Comparison of ENCODE assay signal across 24 cellular contexts in genomic region chr5:14863105-14863504, GRCh38. TPM values are rescaled to one million over a fixed set of nuclear protein-coding genes. Genes with fewer than 3 reads are reported as not detected.
DNase-seq lines count a peak whose midpoint lies in the region; ATAC-seq, FAIRE-seq and TF ChIP-seq lines count a peak whose summit lies in the region.
"Had no signal": no experiment of that assay in that cellular context is flagged by ENCODE, and none has a peak within 500 bp of the region (broad histone marks: within the 10 kb centered on the region; RNA-seq: fewer than 3 reads in every experiment).

No MANE protein-coding gene starts in this region.

- no peak for TF ChIP-seq POLR2A in right lobe of liver (IDR thresholded peaks at IDR 0.05)
- TF ChIP-seq POLR2A in HepG2 (IDR thresholded peaks at IDR 0.05; ENCODE audit: insufficient read depth in 1 of 2, low read depth in 2 of 2, low read length in 2 of 2), result no peak
- TF ChIP-seq POLR2A in uterus (IDR thresholded peaks at IDR 0.05), result no peak

- peaks cover 6% of the 10 kb centered on the region; the same call in 1 of the 2 replicates for H4K20me1 ChIP-seq in HepG2 (ENCODE audit: insufficient read depth, low read length)

- in situ Hi-C loops in HepG2 (cut with HindIII; ENCODE audit: extremely low pct_ligation_motif_present, low pct_unique_long_range_greater_than_20kb), result no loop called here

- DNase-seq in right lobe of liver, result no peak
- no peak for DNase-seq in HepG2 (ENCODE audit: low spot score)
- no peak for DNase-seq in ascending aorta (ENCODE audit: low spot score in 2 of 2)
- no peak for DNase-seq in pancreas
- no peak for DNase-seq in aorta
- no peak for DNase-seq in left lung
- no peak for DNase-seq in uterus
- no peak for DNase-seq in MG63
- DNase-seq: BE2C; CD4-positive, alpha-beta memory T cell; DND-41; GM23248; HCEC 1CT; KG1; NCI-H1105; NCI-H2029 treated with DMSO at 0.1 percent for 48 hours; NCI-H345; NCI-H524; NCI-H774; NK-92 treated with Interleukin-12 subunit alpha and Interleukin-12 subunit beta, amount 100 ng/mL, for 24 hours; SJCRH30 had no signal

- FAIRE-seq in HepG2 (lab: Jason Lieb, UNC) (no peak), pancreas (lab: Jason Lieb, UNC) (no peak)
- FAIRE-seq: A549, GM12878 had no signal

- ATAC-seq in right lobe of liver, result peak; percentile 18 to 77 (median 68)
- ATAC-seq in HepG2, result no peak
- peak in 3 of 4 donors; percentile 44 to 63 (median 61) for ATAC-seq in pancreas
- peak; percentile 30 for ATAC-seq in aorta (ENCODE audit: low FRiP score)
- no peak for ATAC-seq in left lung
- ATAC-seq: A549, GM12878, Panc1 had no signal

- H3K9me3 ChIP-seq in right lobe of liver (no peaks in the 10 kb centered on the region), HepG2 (ENCODE audit: low read length) (no peaks in the 10 kb centered on the region), ascending aorta (no peaks in the 10 kb centered on the region), pancreas (no peaks in the 10 kb centered on the region), aorta (ENCODE audit: control insufficient read depth, low read length) (no peaks in the 10 kb centered on the region), left lung (no peaks in the 10 kb centered on the region), uterus (no peaks in the 10 kb centered on the region), MG63 (no peaks in the 10 kb centered on the region)
- H3K9me3 ChIP-seq: A549, BE2C, SJCRH30 had no signal

- H2AFZ ChIP-seq in HepG2 (ENCODE audit: low read length), result no peak overlapping the region
- H2AFZ ChIP-seq: GM23248 had no signal

- H3K4me3 ChIP-seq in right lobe of liver, result no peak overlapping the region
- H3K4me3 ChIP-seq in HepG2 (replicated peaks in 1 of 3; ENCODE audit: insufficient read depth in 1 of 3, low read depth in 2 of 3, low read length in 3 of 3), result no peak overlapping the region
- H3K4me3 ChIP-seq in ascending aorta, result no peak overlapping the region
- H3K4me3 ChIP-seq in pancreas, result no peak overlapping the region
- no peak overlapping the region for H3K4me3 ChIP-seq in aorta (ENCODE audit: low read length in 2 of 2)
- H3K4me3 ChIP-seq in left lung, result no peak overlapping the region
- H3K4me3 ChIP-seq in uterus, result no peak overlapping the region
- no peak overlapping the region for H3K4me3 ChIP-seq in MG63
- H3K4me3 ChIP-seq: A549, GM12878, GM23248, SJCRH30 had no signal

- no TSS peak for BruUV-seq in HepG2 (replicated peaks; lab: Mats Ljungman, UMichigan)

- CTCF ChIA-PET in HepG2 (lab: Yijun Ruan, JAX; ENCODE audit: low intra/inter-chr PET ratio, low total read pairs), result no interaction called here

- H3K36me3 ChIP-seq in right lobe of liver (no peaks in the 10 kb centered on the region), HepG2 (replicated peaks in 1 of 2; ENCODE audit: control insufficient read depth in 1 of 2, insufficient read depth in 2 of 2, low read length in 2 of 2) (peaks cover 0 to 2% of the 10 kb centered on the region in 2 experiments; a peak in 2 of 5 replicates), ascending aorta (peaks cover 0 to 4% of the 10 kb centered on the region in 2 donors), pancreas (no peaks in the 10 kb centered on the region), aorta (ENCODE audit: control insufficient read depth in 1 of 2, insufficient read depth in 2 of 2, low read length in 1 of 2) (no peaks in the 10 kb centered on the region), left lung (no peaks in the 10 kb centered on the region), uterus (no peaks in the 10 kb centered on the region), MG63 (no peaks in the 10 kb centered on the region)
- H3K36me3 ChIP-seq: BE2C, SJCRH30 had no signal

- H3K27ac ChIP-seq in right lobe of liver (no peak overlapping the region), HepG2 (ENCODE audit: extremely low read length, insufficient read depth, low read length) (no peak overlapping the region), ascending aorta (peak overlapping the region; percentile 18 to 58), pancreas (no peak overlapping the region), aorta (ENCODE audit: low read depth in 1 of 2, low read length in 2 of 2) (no peak overlapping the region), left lung (no peak overlapping the region), uterus (no peak overlapping the region)
- H3K27ac ChIP-seq: A549, GM23248, SJCRH30 had no signal

- TF ChIP-seq EP300 in HepG2 (IDR thresholded peaks at IDR 0.05; ENCODE audit: low read depth in 2 of 2, low read length in 2 of 2) (no peak), HepG2 (CRISPR knock-in tag; IDR thresholded peaks at IDR 0.05; ENCODE audit: borderline replicate concordance) (no peak)

- peaks cover 0 to 16% (median 5%) of the 10 kb centered on the region in 4 donors for H3K4me1 ChIP-seq in right lobe of liver
- H3K4me1 ChIP-seq in HepG2 (ENCODE audit: insufficient read depth, low read length), result peaks cover 29% of the 10 kb centered on the region
- peaks cover 6 to 33% of the 10 kb centered on the region in 2 donors for H3K4me1 ChIP-seq in ascending aorta
- peaks cover 0 to 17% (median 6%) of the 10 kb centered on the region in 3 donors for H3K4me1 ChIP-seq in pancreas
- peaks cover 11 to 14% of the 10 kb centered on the region in 2 donors for H3K4me1 ChIP-seq in aorta (ENCODE audit: control insufficient read depth in 1 of 2, insufficient read depth in 2 of 2, low read length in 2 of 2)
- H3K4me1 ChIP-seq in left lung, result no peaks in the 10 kb centered on the region
- H3K4me1 ChIP-seq in uterus, result no peaks in the 10 kb centered on the region
- H3K4me1 ChIP-seq: A549, SJCRH30 had no signal

- H3K27me3 ChIP-seq in right lobe of liver, result no peaks in the 10 kb centered on the region
- H3K27me3 ChIP-seq in HepG2 (ENCODE audit: control insufficient read depth in 1 of 2, insufficient read depth in 2 of 2, low read length in 2 of 2), result no peaks in the 10 kb centered on the region
- H3K27me3 ChIP-seq in ascending aorta, result no peaks in the 10 kb centered on the region
- H3K27me3 ChIP-seq in pancreas, result no peaks in the 10 kb centered on the region
- no peaks in the 10 kb centered on the region for H3K27me3 ChIP-seq in aorta (ENCODE audit: control insufficient read depth in 1 of 2, insufficient read depth in 2 of 2, low read length in 1 of 2)
- no peaks in the 10 kb centered on the region for H3K27me3 ChIP-seq in left lung
- H3K27me3 ChIP-seq in uterus, result no peaks in the 10 kb centered on the region
- no peaks in the 10 kb centered on the region for H3K27me3 ChIP-seq in MG63
- H3K27me3 ChIP-seq: BE2C, SJCRH30 had no signal

- POLR2A ChIA-PET in HepG2 (lab: Yijun Ruan, JAX), result no interaction called here

- H3K9ac ChIP-seq in HepG2 (ENCODE audit: insufficient read depth, low read depth, low read length), result no peak overlapping the region
- H3K9ac ChIP-seq: GM23248 had no signal

- TF ChIP-seq RAD21 in HepG2 (CRISPR knock-in tag; IDR thresholded peaks at IDR 0.05), result no peak

- 25% methylated on average over 2 of the region's 2 CpGs for WGBS in right lobe of liver (ENCODE audit: insufficient coverage, low coverage, low lambda C conversion rate, missing lambda C conversion rate)
- WGBS in HepG2 (ENCODE audit: low lambda C conversion rate), result 95% methylated on average over 2 of the region's 2 CpGs
- WGBS in pancreas, 2 donors, result 33 to 35% methylated on average over 2 of the region's 2 CpGs
- 6 to 18% methylated on average over 2 of the region's 2 CpGs for WGBS in aorta, 2 donors

- peaks cover 40% of the 10 kb centered on the region for H3K79me2 ChIP-seq in HepG2 (ENCODE audit: insufficient read depth, low read length)

- intact Hi-C loops in right lobe of liver (cut with DNase I), result no loop called here
- intact Hi-C loops in HepG2 (cut with micrococcal nuclease; ENCODE audit: unreplicated experiment), result no loop called here
- intact Hi-C loops in ascending aorta (cut with DNase I), result no loop called here
- intact Hi-C loops in pancreas (cut with DNase I), result no loop called here
- intact Hi-C loops in aorta (cut with DNase I), result loop anchor here in 1 of 2 donors (5.0 to 10.0 kb wide), 2 partner anchors 46 to 108 kb away; no protein-coding TSS in a partner anchor
- intact Hi-C loops in left lung (cut with DNase I), result no loop called here
- intact Hi-C loops in uterus (cut with DNase I; ENCODE audit: low total_unique reads), result loop anchor here (10.0 kb wide), 1 partner anchor 128 kb away; no protein-coding TSS in a partner anchor

- no peak overlapping the region for H3K4me2 ChIP-seq in HepG2 (ENCODE audit: low read depth, low read length)
- H3K4me2 ChIP-seq: A549 had no signal

- TF ChIP-seq CTCF in right lobe of liver (IDR thresholded peaks at IDR 0.05), result no peak
- TF ChIP-seq CTCF in HepG2 (CRISPR knock-in tag; IDR thresholded peaks at IDR 0.05), result no peak
- TF ChIP-seq CTCF in ascending aorta (IDR thresholded peaks at IDR 0.05), result no peak
- TF ChIP-seq CTCF in pancreas (IDR thresholded peaks at IDR 0.05), result no peak
- no peak for TF ChIP-seq CTCF in left lung (IDR thresholded peaks at IDR 0.05)
- no peak for TF ChIP-seq CTCF in uterus (IDR thresholded peaks at IDR 0.05)

RNA-seq across cellular contexts. Expression of gene ANKH, which starts 8.5 kb away (rescaled TPM):
- total RNA-seq in right lobe of liver (100 to 1,000 TPM in 1 of 6 experiments, 10 to 100 TPM in 5; 38.5 to 121 (median 61.9) TPM), HepG2 (2016; rRNA removed; fragmentation: Illumina TruSeq; extraction: Trizol) (20.5 and 25.0 TPM in 2 replicates), ascending aorta (388 TPM), pancreas (10 to 100 TPM; 26.9 to 48.6 (median 40.3) TPM), aorta (100 to 1,000 TPM; 200 to 257 TPM), left lung (10 to 100 TPM; 45.3 to 57.5 TPM), uterus (10 to 100 TPM in 3 of 4 donors, 1 to 10 TPM in 1; 2.9 to 47.7 (median 26.9) TPM)
- 30.6 and 33.5 TPM in 2 replicates for total RNA-seq in HepG2 (2016; cell fraction: cytosol; rRNA removed; fragmentation: Illumina TruSeq; extraction: Trizol; ENCODE audit: low read depth)
- total RNA-seq in HepG2 (2016; cell fraction: insoluble cytoplasmic fraction; rRNA removed; fragmentation: Illumina TruSeq; extraction: Trizol), result 16.2 and 25.0 TPM in 2 replicates
- total RNA-seq in HepG2 (2016; cell fraction: membrane; rRNA removed; fragmentation: Illumina TruSeq; extraction: Trizol), result 65.6 and 68.7 TPM in 2 replicates
- total RNA-seq in HepG2 (2016; cell fraction: nucleus; rRNA removed; fragmentation: Illumina TruSeq; extraction: Trizol), result 32.7 and 39.4 TPM in 2 replicates
- polyA plus RNA-seq in HepG2 (2011; rRNA removed) (36.0 and 37.5 TPM in 2 replicates), pancreas (10 to 100 TPM; 11.8 to 36.0 TPM), aorta (100 to 1,000 TPM in 1 of 2 donors, 10 to 100 TPM in 1; 63.7 to 135 TPM)
- polyA plus RNA-seq in HepG2 (2011; cell fraction: cytosol; rRNA removed), result 42.6 and 44.0 TPM in 2 replicates
- polyA plus RNA-seq in HepG2 (2011; cell fraction: nucleus; rRNA removed), result 25.8 and 30.6 TPM in 2 replicates
- polyA plus RNA-seq in HepG2 (2012), result 30.1 and 34.0 TPM in 2 replicates
- 56.4 and 58.7 TPM in 2 replicates for polyA plus RNA-seq in HepG2 (2016; cell fraction: cytosol; fragmentation: Illumina TruSeq; extraction: Trizol; ENCODE audit: low read depth)
- 31.3 and 37.0 TPM in 2 replicates for polyA plus RNA-seq in HepG2 (2016; cell fraction: insoluble cytoplasmic fraction; fragmentation: Illumina TruSeq; extraction: Trizol; ENCODE audit: low read depth)
- polyA plus RNA-seq in HepG2 (2016; cell fraction: membrane; fragmentation: Illumina TruSeq; extraction: Trizol; ENCODE audit: low read depth), result 82.3 and 96.6 TPM in 2 replicates
- polyA plus RNA-seq in HepG2 (2016; cell fraction: nucleus; fragmentation: Illumina TruSeq; extraction: Trizol; ENCODE audit: insufficient read depth, low read depth), result 37.3 and 45.0 TPM in 2 replicates
- 91.4 and 122 TPM in 2 replicates for polyA minus RNA-seq in HepG2 (2011; rRNA and poly(A)+ RNA removed; ENCODE audit: low replicate concordance)
- polyA minus RNA-seq in HepG2 (2011; cell fraction: cytosol; rRNA and poly(A)+ RNA removed), result 20.7 and 21.6 TPM in 2 replicates
- polyA minus RNA-seq in HepG2 (2011; cell fraction: nucleus; rRNA and poly(A)+ RNA removed), result 54.6 and 56.5 TPM in 2 replicates
- 12.2 and 28.9 TPM in 2 replicates for total RNA-seq in MG63 (2014; rRNA removed; shearing (Covaris generic); ENCODE audit: low replicate concordance)

Comparison
In these comparisons a context has a peak if more than half of its experiments do, and no peak if none do; other contexts are left out.
1. ATAC-seq: peak in right lobe of liver (4 of 4), pancreas (3 of 4) and aorta (single experiment); none in HepG2 (single experiment) and left lung (single experiment).
2. H3K27ac ChIP-seq: peak in ascending aorta (2 of 2); none in right lobe of liver (0 of 3), HepG2 (single experiment), pancreas (0 of 4), aorta (0 of 2), left lung (0 of 2) and uterus (0 of 2).